In the genomic region with DNA sequence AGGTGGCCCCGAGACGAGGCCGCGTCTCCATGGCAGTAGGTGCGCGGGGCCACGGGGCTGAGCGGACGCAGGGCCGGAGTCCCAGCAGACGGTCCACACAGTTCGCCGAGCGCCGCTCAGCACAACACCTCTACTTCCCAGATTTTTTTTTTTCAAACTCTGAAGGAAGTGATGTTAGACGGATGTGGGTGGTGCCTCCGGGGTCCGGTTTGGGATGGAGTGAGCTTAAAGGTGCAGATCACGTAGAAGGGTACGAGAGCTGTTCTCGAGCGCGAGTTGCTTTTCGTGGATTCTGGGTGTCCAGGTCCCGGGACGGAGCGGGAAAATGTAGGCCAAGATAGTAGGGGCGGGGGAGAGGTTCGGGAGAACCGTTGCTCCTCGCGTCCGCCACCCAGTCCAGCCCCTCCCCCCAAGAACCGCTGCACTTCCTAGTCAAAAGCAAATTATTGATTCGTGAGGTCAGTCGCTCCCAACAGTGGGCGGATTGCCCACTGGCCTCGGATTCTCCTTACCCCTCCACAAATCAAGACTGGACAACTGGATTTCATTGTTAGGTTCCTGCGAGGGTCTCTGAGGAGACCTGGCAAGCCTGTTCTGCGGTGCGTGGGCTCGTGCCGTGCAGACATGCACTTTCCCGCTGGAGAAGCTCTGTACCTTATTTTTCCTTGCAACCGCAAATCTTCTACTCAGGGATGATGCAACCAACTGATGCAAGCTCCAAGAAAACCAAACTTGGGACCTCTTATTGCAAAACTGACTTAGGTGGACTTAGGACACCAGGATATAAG, we compare ENCODE assay signal across 8 cellular contexts. TPM values are rescaled to one million over a fixed set of nuclear protein-coding genes. Genes with fewer than 3 reads are reported as not detected.
DNase-seq lines count a peak whose midpoint lies in the region; ATAC-seq, FAIRE-seq and TF ChIP-seq lines count a peak whose summit lies in the region.

A gene (minus strand): TSS at position 126 of the 788 bp plus-strand sequence. CDS start 95 bp downstream, at position 31.

- TSS peak; percentile 2 for BruUV-seq in mammary epithelial cell (replicated peaks; lab: Mats Ljungman, UMichigan)

- TF ChIP-seq POLR2A in A549 (IDR thresholded peaks at IDR 0.05; ENCODE audit: low read length) = peak; percentile 68

- POLR2A ChIA-PET in A549 (lab: Yijun Ruan, JAX) = interaction anchor here (1.0 to 3.1 kb wide), 3 partner anchors 14 to 66 kb away, joined by 3 to 13 read pairs (median 3); a partner anchor contains a TSS

- no peaks in the 10 kb centered on the region for H3K9me3 ChIP-seq in A549
- no peaks in the 10 kb centered on the region for H3K9me3 ChIP-seq in mammary epithelial cell (replicated peaks; ENCODE audit: insufficient read depth, low read length)

- no peak for TF ChIP-seq EP300 in A549 (IDR thresholded peaks at IDR 0.05)

- no peak for TF ChIP-seq RAD21 in A549 (conservative IDR thresholded peaks at IDR 0.05 in 1 of 2, IDR thresholded peaks at IDR 0.05 in 1 of 2)

- peaks cover 8% of the 10 kb centered on the region for H3K36me3 ChIP-seq in mammary epithelial cell (ENCODE audit: insufficient read depth, low read length)

- in situ Hi-C loops in mammary epithelial cell (cut with MboI; ENCODE audit: low sequenced_read_pairs in 2 of 2) = no loop called here

- peak within 1 kb of the TSS; percentile 90 for H2AFZ ChIP-seq in mammary epithelial cell (ENCODE audit: low read depth, low read length)

- no peaks in the 10 kb centered on the region for H4K20me1 ChIP-seq in mammary epithelial cell (ENCODE audit: insufficient read depth, low read length)

- H3K27me3 ChIP-seq in mammary epithelial cell (ENCODE audit: insufficient read depth, low read length) = no peaks in the 10 kb centered on the region

- intact Hi-C loops in mammary epithelial cell (cut with micrococcal nuclease) = loop anchor here (1.0 kb wide), 1 partner anchor 22 kb away; a partner anchor contains a TSS

- ATAC-seq in A549 (peak; percentile 87 to 92), GM18858 (IDR thresholded peaks at IDR 0.05; ENCODE audit: unreplicated experiment) (peak; percentile 33), HG03139 (IDR thresholded peaks at IDR 0.05; ENCODE audit: unreplicated experiment) (peak; percentile 26)

- peaks cover 75% of the 10 kb centered on the region for H3K79me2 ChIP-seq in mammary epithelial cell (ENCODE audit: insufficient read depth, low read length)

- no peak for FAIRE-seq in A549 (lab: Jason Lieb, UNC)

- H3K4me1 ChIP-seq in A549 (peaks cover 28% of the 10 kb centered on the region), mammary epithelial cell (ENCODE audit: insufficient read depth, low read length) (peaks cover 29% of the 10 kb centered on the region)

- DNase-seq in A549 (ENCODE audit: low read depth in 1 of 2, low spot score in 1 of 2) (peak; percentile 86 to 90), NCI-H2227 (lab: John Stamatoyannopoulos, UW; ENCODE audit: unreplicated experiment) (peak; percentile 90), mammary epithelial cell (peak; percentile 92), iPS-NIHi11 (ENCODE audit: low spot score) (peak; percentile 88)

- H3K4me2 ChIP-seq in A549 (peak within 1 kb of the TSS; percentile 85), mammary epithelial cell (ENCODE audit: insufficient read depth, low read depth, low read length) (peak within 1 kb of the TSS; percentile 91)

- H3K27ac ChIP-seq in A549 (peak within 1 kb of the TSS; percentile 99 to 100), mammary epithelial cell (ENCODE audit: insufficient read depth, low read depth, low read length) (peak within 1 kb of the TSS; percentile 77), skin epidermis (peak within 1 kb of the TSS; percentile 13 to 97 (median 91))

- H3K9ac ChIP-seq in mammary epithelial cell (ENCODE audit: insufficient read depth, low read length) = peak within 1 kb of the TSS; percentile 75

- CTCF ChIA-PET in A549 (lab: Yijun Ruan, JAX) (interaction anchor here (0.6 kb wide), 1 partner anchor 1167 kb away, joined by 3 read pairs; no protein-coding TSS in a partner anchor), mammary epithelial cell (lab: Charles Lee; ENCODE audit: low non-redundant PET) (interaction anchor here (0.6 kb wide), 1 partner anchor 1823 kb away, joined by 4 read pairs; no protein-coding TSS in a partner anchor)

- TF ChIP-seq CTCF in A549 (IDR thresholded peaks at IDR 0.05) (no peak), WI38 (IDR thresholded peaks at IDR 0.05; ENCODE audit: low read depth, low read length) (no peak), mammary epithelial cell (conservative IDR thresholded peaks at IDR 0.05 in 1 of 2, IDR thresholded peaks at IDR 0.05 in 1 of 2; ENCODE audit: extremely low read depth in 1 of 2, insufficient read depth in 1 of 2, low read depth in 1 of 2, low read length in 2 of 2) (no peak)

- WGBS in A549 (ENCODE audit: missing lambda C conversion rate) = 1% methylated on average over 37 of the region's 45 CpGs
- WGBS in mammary epithelial cell (ENCODE audit: low coverage, missing lambda C conversion rate) = 4% methylated on average over 14 of the region's 45 CpGs

- dilution Hi-C loops in mammary epithelial cell (cut with HindIII; ENCODE audit: low sequenced_read_pairs) = no loop called here

- H3K4me3 ChIP-seq in A549 = peak within 1 kb of the TSS; percentile 85
- H3K4me3 ChIP-seq in WI38 (ENCODE audit: low read depth, low read length) = peak within 1 kb of the TSS; percentile 79
- H3K4me3 ChIP-seq in mammary epithelial cell (replicated peaks in 1 of 3; ENCODE audit: insufficient read depth in 1 of 3, low read depth in 2 of 3, low read length in 3 of 3) = peak within 1 kb of the TSS; percentile 60 to 96 (median 71)
- H3K4me3 ChIP-seq in skin epidermis = peak within 1 kb of the TSS; percentile 68 to 98 (median 78)

TF ChIP-seq in A549, 52 proteins besides CTCF, POLR2A, EP300 and RAD21 (continues in another document):
- TF ChIP-seq ZC3H11A (IDR thresholded peaks at IDR 0.05) (no peak), JUNB (IDR thresholded peaks at IDR 0.05) (no peak), KDM1A (IDR thresholded peaks at IDR 0.05; ENCODE audit: low read depth) (no peak), NFE2L2 (conservative IDR thresholded peaks at IDR 0.05; ENCODE audit: low read length) (no peak), HDAC2 (IDR thresholded peaks at IDR 0.05) (no peak), RARB (CRISPR knock-in tag; IDR thresholded peaks at IDR 0.05) (no peak), NPAS2 (CRISPR knock-in tag; IDR thresholded peaks at IDR 0.05; ENCODE audit: borderline replicate concordance) (no peak), PHF8 (IDR thresholded peaks at IDR 0.05; ENCODE audit: borderline replicate concordance, low read depth) (peak; percentile 46; the same call in 1 of the 2 replicates), ZSCAN20 (CRISPR knock-in tag; IDR thresholded peaks at IDR 0.05) (no peak), CHD2 (IDR thresholded peaks at IDR 0.05; ENCODE audit: low read length, partially characterized antibody) (peak; percentile 31), HOXA7 (CRISPR knock-in tag; IDR thresholded peaks at IDR 0.05) (no peak), FOXS1 (CRISPR knock-in tag; IDR thresholded peaks at IDR 0.05) (no peak), SREBF2 (IDR thresholded peaks at IDR 0.05) (no peak), FOSB (CRISPR knock-in tag; IDR thresholded peaks at IDR 0.05) (no peak), CBX2 (IDR thresholded peaks at IDR 0.05; ENCODE audit: borderline replicate concordance, low read depth) (no peak)
- TF ChIP-seq, protein P1, sequence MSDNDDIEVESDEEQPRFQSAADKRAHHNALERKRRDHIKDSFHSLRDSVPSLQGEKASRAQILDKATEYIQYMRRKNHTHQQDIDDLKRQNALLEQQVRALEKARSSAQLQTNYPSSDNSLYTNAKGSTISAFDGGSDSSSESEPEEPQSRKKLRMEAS (IDR thresholded peaks at IDR 0.05) = 0 out of 2 replicates have a peak, but pooled peaks have one; percentile 18
- TF ChIP-seq, protein P2, sequence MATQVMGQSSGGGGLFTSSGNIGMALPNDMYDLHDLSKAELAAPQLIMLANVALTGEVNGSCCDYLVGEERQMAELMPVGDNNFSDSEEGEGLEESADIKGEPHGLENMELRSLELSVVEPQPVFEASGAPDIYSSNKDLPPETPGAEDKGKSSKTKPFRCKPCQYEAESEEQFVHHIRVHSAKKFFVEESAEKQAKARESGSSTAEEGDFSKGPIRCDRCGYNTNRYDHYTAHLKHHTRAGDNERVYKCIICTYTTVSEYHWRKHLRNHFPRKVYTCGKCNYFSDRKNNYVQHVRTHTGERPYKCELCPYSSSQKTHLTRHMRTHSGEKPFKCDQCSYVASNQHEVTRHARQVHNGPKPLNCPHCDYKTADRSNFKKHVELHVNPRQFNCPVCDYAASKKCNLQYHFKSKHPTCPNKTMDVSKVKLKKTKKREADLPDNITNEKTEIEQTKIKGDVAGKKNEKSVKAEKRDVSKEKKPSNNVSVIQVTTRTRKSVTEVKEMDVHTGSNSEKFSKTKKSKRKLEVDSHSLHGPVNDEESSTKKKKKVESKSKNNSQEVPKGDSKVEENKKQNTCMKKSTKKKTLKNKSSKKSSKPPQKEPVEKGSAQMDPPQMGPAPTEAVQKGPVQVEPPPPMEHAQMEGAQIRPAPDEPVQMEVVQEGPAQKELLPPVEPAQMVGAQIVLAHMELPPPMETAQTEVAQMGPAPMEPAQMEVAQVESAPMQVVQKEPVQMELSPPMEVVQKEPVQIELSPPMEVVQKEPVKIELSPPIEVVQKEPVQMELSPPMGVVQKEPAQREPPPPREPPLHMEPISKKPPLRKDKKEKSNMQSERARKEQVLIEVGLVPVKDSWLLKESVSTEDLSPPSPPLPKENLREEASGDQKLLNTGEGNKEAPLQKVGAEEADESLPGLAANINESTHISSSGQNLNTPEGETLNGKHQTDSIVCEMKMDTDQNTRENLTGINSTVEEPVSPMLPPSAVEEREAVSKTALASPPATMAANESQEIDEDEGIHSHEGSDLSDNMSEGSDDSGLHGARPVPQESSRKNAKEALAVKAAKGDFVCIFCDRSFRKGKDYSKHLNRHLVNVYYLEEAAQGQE (IDR thresholded peaks at IDR 0.05) = peak; percentile 19; the same call in 1 of the 2 replicates
- TF ChIP-seq, protein P3, sequence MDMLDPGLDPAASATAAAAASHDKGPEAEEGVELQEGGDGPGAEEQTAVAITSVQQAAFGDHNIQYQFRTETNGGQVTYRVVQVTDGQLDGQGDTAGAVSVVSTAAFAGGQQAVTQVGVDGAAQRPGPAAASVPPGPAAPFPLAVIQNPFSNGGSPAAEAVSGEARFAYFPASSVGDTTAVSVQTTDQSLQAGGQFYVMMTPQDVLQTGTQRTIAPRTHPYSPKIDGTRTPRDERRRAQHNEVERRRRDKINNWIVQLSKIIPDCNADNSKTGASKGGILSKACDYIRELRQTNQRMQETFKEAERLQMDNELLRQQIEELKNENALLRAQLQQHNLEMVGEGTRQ (IDR thresholded peaks at IDR 0.05) = no peak

RNA-seq across cellular contexts. Expression of the gene that starts here (rescaled TPM):
- 42.0 and 65.2 TPM in 2 replicates for polyA plus RNA-seq in A549 (2011; rRNA removed)
- 23.7 and 24.4 TPM in 2 replicates for polyA plus RNA-seq in A549 (2012; cell fraction: cytosol; rRNA removed)
- 14.6 and 15.0 TPM in 2 replicates for polyA plus RNA-seq in A549 (2012; cell fraction: nucleus; rRNA removed)
- 54.3 to 61.0 TPM (median 59.7 TPM) in 3 replicates for polyA plus RNA-seq in A549 (2017; fragmentation: RNase III; extraction: RNeasy Plus Mini Kit Qiagen cat#74134 plus additional on column Dnase treatment)
- 11.6 and 23.9 TPM in 2 replicates for polyA minus RNA-seq in A549 (2011; rRNA and poly(A)+ RNA removed)
- total RNA-seq in mammary epithelial cell = 10 to 100 TPM; 40.7 to 56.5 TPM
- polyA plus RNA-seq in mammary epithelial cell = 29.8 TPM
- 7.4 TPM for polyA minus RNA-seq in mammary epithelial cell

Comparison
In these comparisons a context has a peak if more than half of its experiments do, and no peak if none do; other contexts are left out.
1. Peak in every context shown above with its lines: DNase-seq, ATAC-seq, H3K4me3 ChIP-seq and H3K27ac ChIP-seq.
2. ATAC-seq: peak in every context shown above with its lines; median percentile 90 in A549; 33 in GM18858; 26 in HG03139.